7 cellular contexts compared by ENCODE assay signal in the genomic region with DNA sequence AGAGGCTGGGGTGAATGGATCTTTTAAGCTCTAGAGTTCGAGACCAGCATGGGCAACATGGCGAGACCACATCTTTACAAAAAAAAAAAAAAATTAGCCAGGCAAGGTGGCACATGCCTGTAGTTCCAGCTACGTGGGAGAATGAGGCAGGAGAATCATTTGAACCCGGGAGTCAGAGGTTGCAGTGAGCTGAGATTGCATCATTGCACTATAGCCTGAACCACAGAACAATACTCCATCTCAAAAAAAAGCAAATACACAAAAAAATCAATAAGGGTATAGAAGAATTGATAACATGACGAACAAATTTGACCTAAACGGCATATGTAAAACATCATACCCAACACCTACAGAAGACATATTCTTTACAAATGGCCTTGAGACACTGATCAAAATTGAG.
"Had no signal": no experiment of that assay in that cellular context is flagged by ENCODE, and none has a peak within 500 bp of the region (broad histone marks: within the 10 kb centered on the region; RNA-seq: fewer than 3 reads in every experiment).

No MANE protein-coding gene starts in this region.

- DNase-seq: GDM1, GF-D8 had no signal

- FAIRE-seq: GM12878, GM12891, GM12892, GM18507, GM19239 had no signal

- H3K4me3 ChIP-seq: GM12878 had no signal

- ATAC-seq: GM12878 had no signal
